1 cellular context compared by ENCODE assay signal in genomic region chr11:60870276-60870675, GRCh38.
TF ChIP-seq lines count a peak whose summit lies in the region.

No MANE protein-coding gene starts in this region.

TF ChIP-seq in neural cell, 6 proteins besides CTCF, POLR2A, EP300 and RAD21 (continued from another document):
- peak; percentile 56 for TF ChIP-seq REST (IDR thresholded peaks at IDR 0.05; ENCODE audit: borderline replicate concordance)
